Comparison of ENCODE assay signal across 1 cellular context in the genomic region with DNA sequence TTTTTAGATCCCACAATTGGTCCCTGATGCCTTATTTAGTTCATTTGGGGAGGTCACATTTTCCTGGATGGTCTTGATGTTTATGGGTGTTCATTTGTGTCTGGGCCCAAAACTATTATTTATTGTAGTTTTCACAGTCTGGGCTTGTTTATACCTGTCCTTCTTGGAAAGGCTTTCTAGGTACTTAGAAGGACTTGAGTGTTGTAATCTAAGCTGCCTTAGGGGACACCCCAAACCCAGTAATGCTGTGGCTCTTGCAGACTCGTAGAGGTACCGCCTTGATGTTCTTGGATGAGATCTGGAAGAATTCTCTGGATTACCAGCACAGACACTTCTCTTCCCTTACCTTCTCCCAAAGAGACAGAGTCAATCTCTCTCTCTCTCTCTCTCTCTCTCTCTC.
A peak's percentile ranks its signal among the peaks of the same experiment; 100 is the strongest.
TF ChIP-seq lines count a peak whose summit lies in the region.

No MANE protein-coding gene starts in this region.

TF ChIP-seq in GM12878, 131 proteins besides CTCF, POLR2A, EP300 and RAD21:
- peak; percentile 16 for TF ChIP-seq ZZZ3 (IDR thresholded peaks at IDR 0.05; ENCODE audit: control insufficient read depth, insufficient read length, low read depth)
- TF ChIP-seq HCFC1 (IDR thresholded peaks at IDR 0.05; ENCODE audit: low read length): no peak
- no peak for TF ChIP-seq NFIC (IDR thresholded peaks at IDR 0.05; ENCODE audit: low read depth, low read length)
- TF ChIP-seq RCOR1 (conservative IDR thresholded peaks at IDR 0.05; ENCODE audit: low read depth, low read length): no peak
- no peak for TF ChIP-seq NFXL1 (IDR thresholded peaks at IDR 0.05; ENCODE audit: borderline replicate concordance)
- no peak for TF ChIP-seq MXI1 (IDR thresholded peaks at IDR 0.05; ENCODE audit: low read depth, low read length)
- no peak for TF ChIP-seq JUNB (IDR thresholded peaks at IDR 0.05)
TF ChIP-seq in GM12878: peak in this region for 1.
